In the genomic region with DNA sequence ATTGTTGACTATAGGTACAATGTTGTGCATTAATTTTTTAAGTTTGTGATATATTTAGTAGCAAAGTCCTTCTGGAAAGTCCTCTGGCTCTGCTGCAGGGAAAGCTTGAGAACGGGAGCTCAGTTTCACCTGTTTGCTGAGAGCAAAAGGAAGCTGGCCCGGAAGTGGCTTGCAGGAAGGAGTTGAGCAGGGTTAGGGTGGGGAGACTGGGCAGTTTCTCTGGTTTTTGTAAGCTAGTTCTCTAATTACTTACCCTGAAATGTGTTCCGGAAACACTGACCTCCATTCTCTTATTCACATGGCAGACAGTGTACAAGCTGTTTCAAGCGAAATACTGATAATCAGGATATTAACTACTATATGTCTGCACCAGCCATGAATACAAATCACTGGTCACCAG, we compare ENCODE assay signal across 8 cellular contexts. TPM values are rescaled to one million over a fixed set of nuclear protein-coding genes. Genes with fewer than 3 reads are reported as not detected.
DNase-seq lines count a peak whose midpoint lies in the region; ATAC-seq lines count a peak whose summit lies in the region.

No MANE protein-coding gene starts in this region.

- H3K9ac ChIP-seq in muscle layer of colon (ENCODE audit: low read length) = no peak overlapping the region

- peak overlapping the region; percentile 45 for H3K27ac Mint-ChIP-seq in activated CD4-positive, alpha-beta memory T cell treated with anti-CD3 and anti-CD28 coated beads for 36 hours

- H3K4me3 Mint-ChIP-seq in activated CD4-positive, alpha-beta memory T cell treated with anti-CD3 and anti-CD28 coated beads for 36 hours = no peak overlapping the region

- H3K36me3 ChIP-seq in muscle layer of colon (ENCODE audit: insufficient read depth, low read length) = peaks cover 39% of the 10 kb centered on the region

- peaks cover 28% of the 10 kb centered on the region for H3K4me1 Mint-ChIP-seq in activated CD4-positive, alpha-beta memory T cell treated with anti-CD3 and anti-CD28 coated beads for 36 hours (ENCODE audit: low read depth)

- intact Hi-C loops in activated CD4-positive, alpha-beta memory T cell treated with anti-CD3 and anti-CD28 coated beads for 36 hours (cut with micrococcal nuclease) = no loop called here

- peaks cover 47% of the 10 kb centered on the region for H3K36me3 Mint-ChIP-seq in activated CD4-positive, alpha-beta memory T cell treated with anti-CD3 and anti-CD28 coated beads for 36 hours

- no peaks in the 10 kb centered on the region for H3K27me3 Mint-ChIP-seq in activated CD4-positive, alpha-beta memory T cell treated with anti-CD3 and anti-CD28 coated beads for 36 hours

- no peak overlapping the region for H3K4me3 ChIP-seq in muscle layer of colon (ENCODE audit: low read depth in 1 of 2, low read length in 2 of 2)

- H3K27me3 ChIP-seq in muscle layer of colon (ENCODE audit: control insufficient read depth in 1 of 2, insufficient read depth in 2 of 2, low read length in 2 of 2) = no peaks in the 10 kb centered on the region

- CTCF ChIA-PET in activated CD4-positive, alpha-beta memory T cell treated with anti-CD3 and anti-CD28 coated beads for 36 hours (lab: Charles Lee) = interaction anchor here (1.2 kb wide), 1 partner anchor 135 kb away, joined by 4 read pairs; no protein-coding TSS in a partner anchor

- peak; percentile 83 for ATAC-seq in HG03066 (IDR thresholded peaks at IDR 0.05; ENCODE audit: low read depth, unreplicated experiment)

- H3K9me3 ChIP-seq in muscle layer of colon (ENCODE audit: low read length) = no peaks in the 10 kb centered on the region

- H3K9me3 Mint-ChIP-seq in activated CD4-positive, alpha-beta memory T cell treated with anti-CD3 and anti-CD28 coated beads for 36 hours = no peaks in the 10 kb centered on the region

- peaks cover 15% of the 10 kb centered on the region for H3K4me1 ChIP-seq in muscle layer of colon (ENCODE audit: insufficient read depth, low read length)

- POLR2A ChIA-PET in activated CD4-positive, alpha-beta memory T cell treated with anti-CD3 and anti-CD28 coated beads for 36 hours (lab: Charles Lee) = interaction anchor here (0.6 to 1.7 kb wide), 3 partner anchors 10 to 113 kb away, joined by 3 to 6 read pairs (median 3); no protein-coding TSS in a partner anchor

- peak overlapping the region; percentile 61 for H3K27ac ChIP-seq in muscle layer of colon (ENCODE audit: low read depth, low read length)

- peak; percentile 16 for DNase-seq in activated CD4-positive, alpha-beta T cell treated with anti-CD3 and anti-CD28 coated beads for 48 hours
- DNase-seq in activated CD4-positive, alpha-beta T cell treated with anti-CD3 and anti-CD28 coated beads, Interleukin-2, amount 50 U/mL, for 1 hour = no peak
- DNase-seq in activated CD4-positive, alpha-beta memory T cell treated with anti-CD3 and anti-CD28 coated beads for 36 hours = peak; percentile 41
- DNase-seq in NCI-H82 (lab: John Stamatoyannopoulos, UW) = no peak
- DNase-seq in LoVo (ENCODE audit: low spot score) = no peak
- no peak for DNase-seq in SHP77 (lab: John Stamatoyannopoulos, UW)

RNA-seq across cellular contexts. Expression of a gene that starts 22.3 kb away (rescaled TPM):
- 10 to 100 TPM; 36.5 to 40.6 TPM for total RNA-seq in activated CD4-positive, alpha-beta memory T cell treated with anti-CD3 and anti-CD28 coated beads for 36 hours

Comparison
In these comparisons a context has a peak if more than half of its experiments do, and no peak if none do; other contexts are left out.
1. DNase-seq: peak in activated CD4-positive, alpha-beta T cell treated with anti-CD3 and anti-CD28 coated beads for 48 hours (single experiment) and activated CD4-positive, alpha-beta memory T cell treated with anti-CD3 and anti-CD28 coated beads for 36 hours (single experiment); none in activated CD4-positive, alpha-beta T cell treated with anti-CD3 and anti-CD28 coated beads, Interleukin-2, amount 50 U/mL, for 1 hour (single experiment), NCI-H82 (single experiment), LoVo (single experiment) and SHP77 (0 of 2).